ENCODE assay signal across 16 cellular contexts in genomic region chr10:113020425-113020753, GRCh38.
DNase-seq lines count a peak whose midpoint lies in the region; ATAC-seq and TF ChIP-seq lines count a peak whose summit lies in the region.
"Had no signal": no experiment of that assay in that cellular context is flagged by ENCODE, and none has a peak within 500 bp of the region (broad histone marks: within the 10 kb centered on the region; RNA-seq: fewer than 3 reads in every experiment).

No MANE protein-coding gene starts in this region.

- H3K27ac ChIP-seq in left ventricle myocardium inferior (replicated peaks) = peak overlapping the region; percentile 60
- H3K27ac ChIP-seq in cingulate gyrus (ENCODE audit: low read depth, low read length) = peak overlapping the region; percentile 47
- H3K27ac ChIP-seq in upper lobe of right lung = peak overlapping the region; percentile 51
- H3K27ac ChIP-seq: psoas muscle had no signal

- H3K36me3 Mint-ChIP-seq in nephron (ENCODE audit: low read depth) = no peaks in the 10 kb centered on the region
- no peaks in the 10 kb centered on the region for H3K36me3 Mint-ChIP-seq in activated naive CD4-positive, alpha-beta T cell treated with anti-CD3 and anti-CD28 coated beads, Interleukin-2, amount 10 ng/mL, durations not matched to agents 7 days and 5 days
- H3K36me3 Mint-ChIP-seq in stimulated activated naive B cell treated with anti-CD40 and anti-IgM and Interleukin-4, amounts not matched to agents 10 μg/mL and 1 μg/mL and 100 μg/mL, for 72 hours = no peaks in the 10 kb centered on the region
- H3K36me3 Mint-ChIP-seq: activated naive CD8-positive, alpha-beta T cell treated with anti-CD3 and anti-CD28 coated beads for 36 hours; natural killer cell had no signal

- H3K27me3 Mint-ChIP-seq in nephron (ENCODE audit: low read depth) = no peaks in the 10 kb centered on the region
- H3K27me3 Mint-ChIP-seq in activated naive CD4-positive, alpha-beta T cell treated with anti-CD3 and anti-CD28 coated beads, Interleukin-2, amount 10 ng/mL, durations not matched to agents 7 days and 5 days = peaks cover 47% of the 10 kb centered on the region
- peaks cover 3 to 4% of the 10 kb centered on the region in 2 donors for H3K27me3 Mint-ChIP-seq in stimulated activated naive B cell treated with anti-CD40 and anti-IgM and Interleukin-4, amounts not matched to agents 10 μg/mL and 1 μg/mL and 100 μg/mL, for 72 hours
- H3K27me3 Mint-ChIP-seq: activated B cell treated with CpG ODN at 0.5 μM for 24 hours, T-helper 17 cell had no signal

- intact Hi-C loops in left ventricle myocardium inferior (cut with micrococcal nuclease) = no loop called here
- intact Hi-C loops in Right ventricle myocardium superior (cut with DNase I) = no loop called here
- intact Hi-C loops in upper lobe of right lung (cut with DNase I) = no loop called here

- TF ChIP-seq CTCF in left ventricle myocardium inferior (IDR thresholded peaks at IDR 0.05; ENCODE audit: borderline replicate concordance) (no peak), nephron (IDR thresholded peaks at IDR 0.05; ENCODE audit: unreplicated experiment in 3 of 3) (no peak), upper lobe of right lung (IDR thresholded peaks at IDR 0.05) (no peak)

- peaks cover 75% of the 10 kb centered on the region for H3K4me1 ChIP-seq in left ventricle myocardium inferior
- peaks cover 50% of the 10 kb centered on the region for H3K4me1 ChIP-seq in upper lobe of right lung

- no peaks in the 10 kb centered on the region for H3K27me3 ChIP-seq in left ventricle myocardium inferior (ENCODE audit: low read depth)
- no peaks in the 10 kb centered on the region for H3K27me3 ChIP-seq in upper lobe of right lung

- CTCF ChIA-PET in activated naive CD4-positive, alpha-beta T cell treated with anti-CD3 and anti-CD28 coated beads, Interleukin-2, amount 10 ng/mL, durations not matched to agents 7 days and 5 days (lab: Charles Lee) = no interaction called here

- H3K4me3 Mint-ChIP-seq in nephron = no peak overlapping the region
- H3K4me3 Mint-ChIP-seq in activated naive CD4-positive, alpha-beta T cell treated with anti-CD3 and anti-CD28 coated beads, Interleukin-2, amount 10 ng/mL, durations not matched to agents 7 days and 5 days = no peak overlapping the region
- no peak overlapping the region for H3K4me3 Mint-ChIP-seq in stimulated activated naive B cell treated with anti-CD40 and anti-IgM and Interleukin-4, amounts not matched to agents 10 μg/mL and 1 μg/mL and 100 μg/mL, for 72 hours
- H3K4me3 Mint-ChIP-seq: activated B cell treated with CpG ODN at 0.5 μM for 24 hours; activated naive CD8-positive, alpha-beta T cell treated with anti-CD3 and anti-CD28 coated beads for 36 hours; CD4-positive, alpha-beta T cell; natural killer cell; T-helper 17 cell had no signal

- H3K9me3 ChIP-seq in left ventricle myocardium inferior (replicated peaks) (no peaks in the 10 kb centered on the region), upper lobe of right lung (no peaks in the 10 kb centered on the region)
- H3K9me3 ChIP-seq: psoas muscle had no signal

- H3K27ac Mint-ChIP-seq in nephron = peak overlapping the region; percentile 40 to 77 (median 45)
- no peak overlapping the region for H3K27ac Mint-ChIP-seq in activated naive CD4-positive, alpha-beta T cell treated with anti-CD3 and anti-CD28 coated beads, Interleukin-2, amount 10 ng/mL, durations not matched to agents 7 days and 5 days
- no peak overlapping the region for H3K27ac Mint-ChIP-seq in stimulated activated naive B cell treated with anti-CD40 and anti-IgM and Interleukin-4, amounts not matched to agents 10 μg/mL and 1 μg/mL and 100 μg/mL, for 72 hours
- H3K27ac Mint-ChIP-seq: activated B cell treated with CpG ODN at 0.5 μM for 24 hours; activated naive CD8-positive, alpha-beta T cell treated with anti-CD3 and anti-CD28 coated beads for 36 hours; CD4-positive, alpha-beta T cell; natural killer cell; T-helper 17 cell had no signal

- no peaks in the 10 kb centered on the region for H3K9me3 Mint-ChIP-seq in nephron
- no peaks in the 10 kb centered on the region for H3K9me3 Mint-ChIP-seq in activated naive CD4-positive, alpha-beta T cell treated with anti-CD3 and anti-CD28 coated beads, Interleukin-2, amount 10 ng/mL, durations not matched to agents 7 days and 5 days
- no peaks in the 10 kb centered on the region for H3K9me3 Mint-ChIP-seq in stimulated activated naive B cell treated with anti-CD40 and anti-IgM and Interleukin-4, amounts not matched to agents 10 μg/mL and 1 μg/mL and 100 μg/mL, for 72 hours
- H3K9me3 Mint-ChIP-seq: activated B cell treated with CpG ODN at 0.5 μM for 24 hours; activated naive CD8-positive, alpha-beta T cell treated with anti-CD3 and anti-CD28 coated beads for 36 hours; CD4-positive, alpha-beta T cell; natural killer cell had no signal

- H3K4me3 ChIP-seq in left ventricle myocardium inferior (no peak overlapping the region), upper lobe of right lung (no peak overlapping the region)

- peaks cover 66% of the 10 kb centered on the region for H3K4me1 Mint-ChIP-seq in nephron
- no peaks in the 10 kb centered on the region for H3K4me1 Mint-ChIP-seq in activated naive CD4-positive, alpha-beta T cell treated with anti-CD3 and anti-CD28 coated beads, Interleukin-2, amount 10 ng/mL, durations not matched to agents 7 days and 5 days
- no peaks in the 10 kb centered on the region for H3K4me1 Mint-ChIP-seq in stimulated activated naive B cell treated with anti-CD40 and anti-IgM and Interleukin-4, amounts not matched to agents 10 μg/mL and 1 μg/mL and 100 μg/mL, for 72 hours
- H3K4me1 Mint-ChIP-seq: activated B cell treated with CpG ODN at 0.5 μM for 24 hours; activated naive CD8-positive, alpha-beta T cell treated with anti-CD3 and anti-CD28 coated beads for 36 hours; natural killer cell had no signal

- no peak for ATAC-seq in Right ventricle myocardium superior (ENCODE audit: poor library complexity)
- peak; percentile 46 for ATAC-seq in upper lobe of right lung
- no peak for ATAC-seq in stimulated activated naive B cell treated with anti-CD40 and anti-IgM and Interleukin-4, amounts not matched to agents 10 μg/mL and 1 μg/mL and 100 μg/mL, for 72 hours (replicated peaks)
- ATAC-seq in HG03565 (IDR thresholded peaks at IDR 0.05; ENCODE audit: unreplicated experiment) = no peak
- ATAC-seq: natural killer cell, T-helper 17 cell had no signal

- DNase-seq in left ventricle myocardium inferior (no peak), Right ventricle myocardium superior (no peak), upper lobe of right lung (no peak)
- DNase-seq in activated naive CD4-positive, alpha-beta T cell treated with anti-CD3 and anti-CD28 coated beads, Interleukin-2, amount 10 ng/mL, durations not matched to agents 7 days and 5 days = no peak
- no peak for DNase-seq in stimulated activated naive B cell treated with anti-CD40 and anti-IgM and Interleukin-4, amounts not matched to agents 10 μg/mL and 1 μg/mL and 100 μg/mL, for 72 hours
- DNase-seq: activated B cell treated with CpG ODN at 0.5 μM for 24 hours; activated naive CD8-positive, alpha-beta T cell treated with anti-CD3 and anti-CD28 coated beads for 36 hours; CD4-positive, alpha-beta T cell; GOT3; natural killer cell; NCI-H1417 treated with DMSO at 0.1 percent for 48 hours; T-helper 17 cell had no signal

- H3K36me3 ChIP-seq in left ventricle myocardium inferior (no peaks in the 10 kb centered on the region), upper lobe of right lung (no peaks in the 10 kb centered on the region)

Comparison
In these comparisons a context has a peak if more than half of its experiments do, and no peak if none do; other contexts are left out.
1. H3K27ac Mint-ChIP-seq: peak in nephron (3 of 3); none in activated naive CD4-positive, alpha-beta T cell treated with anti-CD3 and anti-CD28 coated beads, Interleukin-2, amount 10 ng/mL, durations not matched to agents 7 days and 5 days (single experiment) and stimulated activated naive B cell treated with anti-CD40 and anti-IgM and Interleukin-4, amounts not matched to agents 10 μg/mL and 1 μg/mL and 100 μg/mL, for 72 hours (single experiment).
2. Peak in every context shown above with its lines, with median percentiles within 50 percentile points of each other: H3K27ac ChIP-seq.